In genomic region chr13:97946951-97947588, GRCh38 we compare ENCODE assay signal across 18 cellular contexts. TPM values are rescaled to one million over a fixed set of nuclear protein-coding genes. Genes with fewer than 3 reads are reported as not detected.
DNase-seq lines count a peak whose midpoint lies in the region; ATAC-seq, FAIRE-seq and TF ChIP-seq lines count a peak whose summit lies in the region.
"Had no signal": no experiment of that assay in that cellular context is flagged by ENCODE, and none has a peak within 500 bp of the region (broad histone marks: within the 10 kb centered on the region; RNA-seq: fewer than 3 reads in every experiment).

No MANE protein-coding gene starts in this region.

- H3K9me3 Mint-ChIP-seq in astrocyte (ENCODE audit: unreplicated experiment): peaks cover 10% of the 10 kb centered on the region

- peak overlapping the region; percentile 21 for H2AFZ ChIP-seq in astrocyte (ENCODE audit: low read depth, low read length)

- H3K36me3 ChIP-seq in astrocyte (ENCODE audit: insufficient read depth, low read length): no peaks in the 10 kb centered on the region
- H3K36me3 ChIP-seq: tibial nerve had no signal

- TF ChIP-seq CTCF in astrocyte (IDR thresholded peaks at IDR 0.05; ENCODE audit: insufficient read depth, low read depth, low read length): no peak

- peak; percentile 93 for FAIRE-seq in astrocyte (lab: Jason Lieb, UNC)
- FAIRE-seq: GM18507 had no signal

- H3K27me3 Mint-ChIP-seq in astrocyte (ENCODE audit: low read depth, unreplicated experiment): no peaks in the 10 kb centered on the region

- H3K27ac ChIP-seq in astrocyte (ENCODE audit: low read depth, low read length): peak overlapping the region; percentile 79
- H3K27ac ChIP-seq: KMS-11, tibial nerve had no signal

- no peak overlapping the region for H3K4me3 Mint-ChIP-seq in astrocyte (ENCODE audit: unreplicated experiment)
- H3K4me3 Mint-ChIP-seq: nephron had no signal

- no peaks in the 10 kb centered on the region for H4K20me1 ChIP-seq in astrocyte (ENCODE audit: insufficient read depth, low read length)

- H3K4me1 ChIP-seq in astrocyte (ENCODE audit: insufficient read depth, low read length): peaks cover 21% of the 10 kb centered on the region
- H3K4me1 ChIP-seq: tibial nerve had no signal

- peak overlapping the region; percentile 54 for H3K9ac ChIP-seq in astrocyte (ENCODE audit: low read length)
- H3K9ac ChIP-seq: KMS-11 had no signal

- no peaks in the 10 kb centered on the region for H3K9me3 ChIP-seq in astrocyte (ENCODE audit: insufficient read depth, low read depth, low read length)
- H3K9me3 ChIP-seq: tibial nerve had no signal

- no peaks in the 10 kb centered on the region for H3K27me3 ChIP-seq in astrocyte (ENCODE audit: insufficient read depth, low read length)
- H3K27me3 ChIP-seq: tibial nerve had no signal

- peak overlapping the region; percentile 66 for H3K4me2 ChIP-seq in astrocyte (ENCODE audit: low read length)
- H3K4me2 ChIP-seq: KMS-11 had no signal

- H3K4me1 Mint-ChIP-seq in astrocyte (ENCODE audit: low read depth, unreplicated experiment): peaks cover 21% of the 10 kb centered on the region
- H3K4me1 Mint-ChIP-seq: nephron had no signal

- ATAC-seq in HG03521 (IDR thresholded peaks at IDR 0.05; ENCODE audit: unreplicated experiment) (no peak), GM18511 (IDR thresholded peaks at IDR 0.05; ENCODE audit: unreplicated experiment) (no peak)
- ATAC-seq: left colon had no signal

- no peaks in the 10 kb centered on the region for H3K36me3 Mint-ChIP-seq in astrocyte (ENCODE audit: low read depth, unreplicated experiment)

- DNase-seq in A172 (ENCODE audit: low spot score) (peak; percentile 73), HPDE6-E6E7 (ENCODE audit: extremely low spot score) (peak; percentile 78), astrocyte (ENCODE audit: low read depth) (peak; percentile 92), glomerular visceral epithelial cell (ENCODE audit: extremely low spot score) (peak; percentile 77), ecto neural progenitor cell (ENCODE audit: low spot score) (no peak), SIG-M5 (lab: John Stamatoyannopoulos, UW) (no peak)
- DNase-seq: ACHN; activated effector memory CD4-positive, alpha-beta T cell treated with anti-CD3 and anti-CD28 coated beads, Interleukin-2, amount 50 U/mL, for 16 hours; cerebellar nuclear complex; DMS79 treated with DMSO at 0.1 percent for 48 hours; left colon; T-helper 2 cell had no signal

- no peak overlapping the region for H3K4me3 ChIP-seq in astrocyte (ENCODE audit: insufficient read depth, low read depth, low read length)
- H3K4me3 ChIP-seq: tibial nerve had no signal

- H3K27ac Mint-ChIP-seq in astrocyte (ENCODE audit: unreplicated experiment): peak overlapping the region; percentile 89
- H3K27ac Mint-ChIP-seq: nephron had no signal

- no peaks in the 10 kb centered on the region for H3K79me2 ChIP-seq in astrocyte (ENCODE audit: insufficient read depth, low read length)

RNA-seq across cellular contexts. Expression of gene IPO5, which starts 6.4 kb away (rescaled TPM):
- total RNA-seq in A172 (2014; rRNA removed; shearing (Covaris generic)): 160 and 190 TPM in 2 replicates
- total RNA-seq in astrocyte: 137 and 154 TPM in 2 replicates

Comparison
In these comparisons a context has a peak if more than half of its experiments do, and no peak if none do; other contexts are left out.
1. DNase-seq: peak in A172 (single experiment), HPDE6-E6E7 (single experiment), astrocyte (single experiment) and glomerular visceral epithelial cell (single experiment); none in ecto neural progenitor cell (single experiment) and SIG-M5 (single experiment).